ENCODE assay signal across 8 cellular contexts in genomic region chr15:96331141-96331941, GRCh38. TPM values are rescaled to one million over a fixed set of nuclear protein-coding genes. Genes with fewer than 3 reads are reported as not detected.
DNase-seq lines count a peak whose midpoint lies in the region; ATAC-seq and TF ChIP-seq lines count a peak whose summit lies in the region.

No MANE protein-coding gene starts in this region.

- H3K4me1 ChIP-seq in parathyroid adenoma, result no peaks in the 10 kb centered on the region

- H3K36me3 Mint-ChIP-seq in activated naive CD4-positive, alpha-beta T cell treated with anti-CD3 and anti-CD28 coated beads, Interleukin-2, amount 10 ng/mL, durations not matched to agents 7 days and 5 days, result peaks cover 9% of the 10 kb centered on the region
- peaks cover 7 to 55% of the 10 kb centered on the region in 2 donors for H3K36me3 Mint-ChIP-seq in activated naive CD4-positive, alpha-beta T cell treated with anti-CD3 and anti-CD28 coated beads, Interleukin-2, amount 50 U/mL, for 72 hours

- TF ChIP-seq CTCF in fibroblast of pulmonary artery (IDR thresholded peaks at IDR 0.05; ENCODE audit: low read length, missing control alignments) (no peak), parathyroid adenoma (IDR thresholded peaks at IDR 0.05) (no peak)

- peaks cover 18% of the 10 kb centered on the region for H3K4me1 Mint-ChIP-seq in activated naive CD4-positive, alpha-beta T cell treated with anti-CD3 and anti-CD28 coated beads, Interleukin-2, amount 10 ng/mL, durations not matched to agents 7 days and 5 days

- peaks cover 41% of the 10 kb centered on the region for H3K79me2 ChIP-seq in parathyroid adenoma

- H3K27ac Mint-ChIP-seq in activated naive CD4-positive, alpha-beta T cell treated with anti-CD3 and anti-CD28 coated beads, Interleukin-2, amount 10 ng/mL, durations not matched to agents 7 days and 5 days, result peak overlapping the region; percentile 69
- H3K27ac Mint-ChIP-seq in activated naive CD4-positive, alpha-beta T cell treated with anti-CD3 and anti-CD28 coated beads, Interleukin-2, amount 50 U/mL, for 72 hours, result no peak overlapping the region

- H3K27me3 Mint-ChIP-seq in activated naive CD4-positive, alpha-beta T cell treated with anti-CD3 and anti-CD28 coated beads, Interleukin-2, amount 10 ng/mL, durations not matched to agents 7 days and 5 days, result peaks cover 97% of the 10 kb centered on the region

- DNase-seq in activated naive CD4-positive, alpha-beta T cell treated with anti-CD3 and anti-CD28 coated beads, Interleukin-2, amount 10 ng/mL, durations not matched to agents 7 days and 5 days, result no peak
- DNase-seq in activated naive CD4-positive, alpha-beta T cell treated with anti-CD3 and anti-CD28 coated beads, Interleukin-2, amount 50 U/mL, for 72 hours (ENCODE audit: low spot score in 2 of 2), result no peak
- no peak for DNase-seq in SK-N-MC (ENCODE audit: low read depth, low spot score)
- DNase-seq in fibroblast of pulmonary artery (ENCODE audit: low read depth), result peak; percentile 80
- DNase-seq in NCI-H1694 treated with DMSO at 0.1 percent for 48 hours (lab: John Stamatoyannopoulos, UW), result no peak
- no peak for DNase-seq in EL

- peaks cover 28% of the 10 kb centered on the region for H3K36me3 ChIP-seq in SK-N-MC (ENCODE audit: insufficient read depth, low read length)
- no peaks in the 10 kb centered on the region for H3K36me3 ChIP-seq in parathyroid adenoma (ENCODE audit: control insufficient read depth, insufficient read depth, low read length)

- H3K9me3 ChIP-seq in SK-N-MC (ENCODE audit: low read depth, low read length), result no peaks in the 10 kb centered on the region
- no peaks in the 10 kb centered on the region for H3K9me3 ChIP-seq in parathyroid adenoma (ENCODE audit: control insufficient read depth, low read length)

- H3K27ac ChIP-seq in SK-N-MC, result peak overlapping the region; percentile 85
- H3K27ac ChIP-seq in parathyroid adenoma, result peak overlapping the region; percentile 97

- peaks cover 5% of the 10 kb centered on the region for H3K9me3 Mint-ChIP-seq in activated naive CD4-positive, alpha-beta T cell treated with anti-CD3 and anti-CD28 coated beads, Interleukin-2, amount 10 ng/mL, durations not matched to agents 7 days and 5 days
- H3K9me3 Mint-ChIP-seq in activated naive CD4-positive, alpha-beta T cell treated with anti-CD3 and anti-CD28 coated beads, Interleukin-2, amount 50 U/mL, for 72 hours, result peaks cover 0 to 11% of the 10 kb centered on the region in 2 donors

- CTCF ChIA-PET in activated naive CD4-positive, alpha-beta T cell treated with anti-CD3 and anti-CD28 coated beads, Interleukin-2, amount 10 ng/mL, durations not matched to agents 7 days and 5 days (lab: Charles Lee), result no interaction called here

- H3K4me2 ChIP-seq in parathyroid adenoma (ENCODE audit: low read length), result peak overlapping the region; percentile 78

- peak overlapping the region; percentile 45 for H3K4me3 Mint-ChIP-seq in activated naive CD4-positive, alpha-beta T cell treated with anti-CD3 and anti-CD28 coated beads, Interleukin-2, amount 10 ng/mL, durations not matched to agents 7 days and 5 days

- no peak overlapping the region for H2AFZ ChIP-seq in parathyroid adenoma

- H3K4me3 ChIP-seq in SK-N-MC (peak overlapping the region; percentile 90), fibroblast of pulmonary artery (replicated peaks; ENCODE audit: low read depth, low read length) (peak overlapping the region; percentile 68), parathyroid adenoma (ENCODE audit: low read depth, low read length) (peak overlapping the region; percentile 85)

- H3K9ac ChIP-seq in SK-N-MC (ENCODE audit: insufficient read length) (peak overlapping the region; percentile 87), parathyroid adenoma (peak overlapping the region; percentile 89)

- H3K27me3 ChIP-seq in parathyroid adenoma (ENCODE audit: control insufficient read depth, insufficient read depth, low read length), result no peaks in the 10 kb centered on the region

- no peak for ATAC-seq in activated naive CD4-positive, alpha-beta T cell treated with anti-CD3 and anti-CD28 coated beads, Interleukin-2, amount 50 U/mL, for 72 hours
- ATAC-seq in HG02623 (IDR thresholded peaks at IDR 0.05; ENCODE audit: unreplicated experiment), result no peak

RNA-seq across cellular contexts. Expression of gene NR2F2, which starts 0.8 kb away (rescaled TPM):
- total RNA-seq in activated naive CD4-positive, alpha-beta T cell treated with anti-CD3 and anti-CD28 coated beads, Interleukin-2, amount 50 U/mL, for 72 hours, result not detected
